ENCODE assay signal across 13 cellular contexts in the genomic region with DNA sequence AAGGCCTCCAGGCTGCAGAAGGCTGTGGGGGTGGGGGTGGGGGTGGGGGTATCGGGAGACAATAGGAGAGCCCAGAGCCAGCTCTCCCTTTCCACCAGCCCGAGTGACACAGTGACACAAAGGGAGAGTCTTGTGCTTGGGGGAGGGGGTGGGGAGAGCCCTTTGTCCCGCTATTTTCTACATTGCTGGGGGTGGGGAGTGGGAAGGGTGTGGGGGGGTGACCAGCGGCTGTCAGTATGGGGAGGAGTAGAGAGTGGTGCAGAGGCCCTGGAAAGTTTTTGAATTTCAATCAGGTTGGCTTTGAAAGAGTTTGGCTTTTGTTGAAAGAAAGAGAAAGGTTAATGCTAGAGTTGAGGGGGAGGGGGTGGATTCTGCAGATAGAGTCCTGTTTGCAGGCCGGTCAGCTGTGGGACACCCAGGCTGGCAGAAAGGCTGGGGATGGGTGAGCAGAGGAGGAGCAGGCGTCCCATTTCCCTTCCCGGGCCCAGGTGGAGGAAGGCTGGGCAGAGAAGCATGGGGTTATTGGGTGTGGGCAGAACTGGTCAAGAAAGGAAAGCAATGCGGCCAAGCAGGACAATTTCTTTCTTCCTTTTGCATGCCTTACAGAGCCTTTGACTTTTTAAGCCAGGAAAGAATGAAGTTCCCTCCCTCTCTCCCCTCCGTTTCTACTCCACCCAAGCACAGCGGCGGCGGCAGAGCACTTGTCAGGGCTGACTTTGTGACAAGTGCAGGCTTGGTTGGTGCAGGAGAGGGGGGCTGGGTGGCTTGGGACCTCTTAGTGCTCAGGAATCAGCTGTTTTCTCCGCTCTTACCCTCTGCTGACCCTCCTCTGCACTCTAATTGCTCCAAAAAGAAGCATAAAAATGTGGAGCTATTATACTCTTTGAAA.
DNase-seq lines count a peak whose midpoint lies in the region; ATAC-seq and TF ChIP-seq lines count a peak whose summit lies in the region.
"Had no signal": no experiment of that assay in that cellular context is flagged by ENCODE, and none has a peak within 500 bp of the region (broad histone marks: within the 10 kb centered on the region; RNA-seq: fewer than 3 reads in every experiment).

No MANE protein-coding gene starts in this region.

- no peak overlapping the region for H3K27ac ChIP-seq in neural progenitor cell
- H3K27ac ChIP-seq: prostate gland, upper lobe of left lung had no signal

- H3K9me3 ChIP-seq in ES-I3 (ENCODE audit: control insufficient read depth, insufficient read depth, low read length) (no peaks in the 10 kb centered on the region), neural progenitor cell (ENCODE audit: low read depth) (no peaks in the 10 kb centered on the region), BE2C (no peaks in the 10 kb centered on the region)
- H3K9me3 ChIP-seq: prostate gland, upper lobe of left lung had no signal

- H2AFZ ChIP-seq in neural progenitor cell (replicated peaks): no peak overlapping the region

- H3K27me3 Mint-ChIP-seq in neural progenitor cell (ENCODE audit: insufficient read depth, low read depth): peaks cover 34% of the 10 kb centered on the region
- H3K27me3 Mint-ChIP-seq: activated B cell treated with CpG ODN at 0.5 μM for 24 hours had no signal

- peaks cover 38% of the 10 kb centered on the region for H3K4me1 Mint-ChIP-seq in neural progenitor cell

- intact Hi-C loops in left ventricle myocardium superior (cut with micrococcal nuclease): no loop called here

- H3K4me1 ChIP-seq in ES-I3 (ENCODE audit: insufficient read depth, low read length) (peaks cover 27% of the 10 kb centered on the region), neural progenitor cell (peaks cover 39% of the 10 kb centered on the region), BE2C (no peaks in the 10 kb centered on the region)
- H3K4me1 ChIP-seq: prostate gland had no signal

- no peaks in the 10 kb centered on the region for H3K79me2 ChIP-seq in neural progenitor cell (ENCODE audit: low read depth)

- H3K4me2 ChIP-seq in neural progenitor cell: peak overlapping the region; percentile 80

- TF ChIP-seq CTCF in neural progenitor cell (IDR thresholded peaks at IDR 0.05) (no peak), BE2C (IDR thresholded peaks at IDR 0.05; ENCODE audit: low read depth, low read length) (no peak)

- no peaks in the 10 kb centered on the region for H3K9me3 Mint-ChIP-seq in neural progenitor cell
- H3K9me3 Mint-ChIP-seq: activated B cell treated with CpG ODN at 0.5 μM for 24 hours had no signal

- H3K27ac Mint-ChIP-seq in neural progenitor cell: peak overlapping the region; percentile 74
- H3K27ac Mint-ChIP-seq: activated B cell treated with CpG ODN at 0.5 μM for 24 hours had no signal

- H3K27me3 ChIP-seq in neural progenitor cell (peaks cover 100% of the 10 kb centered on the region), BE2C (peaks cover 20% of the 10 kb centered on the region)
- H3K27me3 ChIP-seq: upper lobe of left lung had no signal

- H3K4me3 ChIP-seq in neural progenitor cell (peak overlapping the region; percentile 34), BE2C (ENCODE audit: low read depth, low read length) (no peak overlapping the region)
- H3K4me3 ChIP-seq: prostate gland, upper lobe of left lung had no signal

- H3F3A ChIP-seq in neural progenitor cell (ENCODE audit: low read depth): peaks cover 53% of the 10 kb centered on the region

- no peaks in the 10 kb centered on the region for H3K36me3 Mint-ChIP-seq in neural progenitor cell

- no peaks in the 10 kb centered on the region for H3K36me3 ChIP-seq in ES-I3 (ENCODE audit: insufficient read depth, low read length)
- H3K36me3 ChIP-seq in neural progenitor cell: no peaks in the 10 kb centered on the region
- no peaks in the 10 kb centered on the region for H3K36me3 ChIP-seq in BE2C
- H3K36me3 ChIP-seq: prostate gland, upper lobe of left lung had no signal

- H3K4me3 Mint-ChIP-seq in neural progenitor cell: peak overlapping the region; percentile 80
- H3K4me3 Mint-ChIP-seq: activated B cell treated with CpG ODN at 0.5 μM for 24 hours had no signal

- H3K9ac ChIP-seq in ES-I3 (ENCODE audit: low read depth, low read length) (peak overlapping the region; percentile 39), neural progenitor cell (no peak overlapping the region)

- peak; percentile 54 for ATAC-seq in left ventricle myocardium superior

- DNase-seq in amygdala (lab: John Stamatoyannopoulos, UW) (peak in 52 of 56 donors; percentile 38 to 92 (median 76)), left ventricle myocardium superior (peak; percentile 46), neural progenitor cell (ENCODE audit: low spot score) (peak; percentile 73), BE2C (no peak), NCI-H187 treated with DMSO at 0.1 percent for 48 hours (lab: John Stamatoyannopoulos, UW) (no peak), NCI-H187 (lab: John Stamatoyannopoulos, UW) (no peak), HPDE6-E6E7 (ENCODE audit: extremely low spot score) (no peak)
- DNase-seq: activated B cell treated with CpG ODN at 0.5 μM for 24 hours, aorta, erythroblast had no signal

- peaks cover 56% of the 10 kb centered on the region for H4K20me1 ChIP-seq in neural progenitor cell (ENCODE audit: low read depth)

Comparison
In these comparisons a context has a peak if more than half of its experiments do, and no peak if none do; other contexts are left out.
1. DNase-seq: peak in amygdala (52 of 56), left ventricle myocardium superior (single experiment) and neural progenitor cell (single experiment); none in BE2C (single experiment), NCI-H187 treated with DMSO at 0.1 percent for 48 hours (single experiment), NCI-H187 (0 of 2) and HPDE6-E6E7 (single experiment).